In genomic region chr4:138112389-138112788, GRCh38 we compare ENCODE assay signal across 19 cellular contexts.
A peak's percentile ranks its signal among the peaks of the same experiment; 100 is the strongest.
DNase-seq lines count a peak whose midpoint lies in the region; TF ChIP-seq lines count a peak whose summit lies in the region.
"Had no signal": no experiment of that assay in that cellular context is flagged by ENCODE, and none has a peak within 500 bp of the region (broad histone marks: within the 10 kb centered on the region; RNA-seq: fewer than 3 reads in every experiment).

No MANE protein-coding gene starts in this region.

- H3K4me1 Mint-ChIP-seq in Caco-2 (ENCODE audit: low read depth, unreplicated experiment) (peaks cover 17% of the 10 kb centered on the region), H9 (peaks cover 44 to 54% of the 10 kb centered on the region in 2 experiments)
- H3K4me1 Mint-ChIP-seq: CD4-positive, CD25-positive, alpha-beta regulatory T cell had no signal

- no peak overlapping the region for H4K8ac ChIP-seq in H9 (replicated peaks; ENCODE audit: insufficient read length, low read depth, low read length)

- H4K20me1 ChIP-seq in H9 (ENCODE audit: control insufficient read depth, insufficient read depth, insufficient read length): no peaks in the 10 kb centered on the region

- H2BK12ac ChIP-seq in H9 (ENCODE audit: insufficient read length, low read depth, low read length): no peak overlapping the region

- in situ Hi-C loops in GM13976 (cut with MboI; ENCODE audit: low sequenced_read_pairs, unreplicated experiment): no loop called here

- no peak overlapping the region for H2BK15ac ChIP-seq in H9 (ENCODE audit: low read depth, low read length)

- no peaks in the 10 kb centered on the region for H3K79me1 ChIP-seq in H9 (ENCODE audit: insufficient read depth, low read depth, low read length, poor library complexity, severe bottlenecking)

- H3K27me3 ChIP-seq in Caco-2 (replicated peaks; ENCODE audit: control insufficient read depth, insufficient read depth, low read length) (no peaks in the 10 kb centered on the region), H9 (ENCODE audit: insufficient read depth, low read length) (no peaks in the 10 kb centered on the region), SJSA1 (replicated peaks) (no peaks in the 10 kb centered on the region), iPS-18a (ENCODE audit: control insufficient read depth, insufficient read depth, low read length) (no peaks in the 10 kb centered on the region)

- H3K27ac ChIP-seq in H9 (ENCODE audit: insufficient read length, low read depth, low read length): peak overlapping the region; percentile 91
- peak overlapping the region; percentile 100 for H3K27ac ChIP-seq in SJSA1
- no peak overlapping the region for H3K27ac ChIP-seq in iPS-18a (ENCODE audit: low read length)
- H3K27ac ChIP-seq: KMS-11, PC-9 had no signal

- H3K4me3 ChIP-seq in Caco-2 (ENCODE audit: low read depth, low read length) (no peak overlapping the region), SJSA1 (no peak overlapping the region), iPS-18a (ENCODE audit: low read length) (peak overlapping the region; percentile 5)
- H3K4me3 ChIP-seq: PC-9 had no signal

- no peak overlapping the region for H3K18ac ChIP-seq in H9 (ENCODE audit: insufficient read length, low read depth, low read length)

- no peak overlapping the region for H4K91ac ChIP-seq in H9 (ENCODE audit: insufficient read length, low read depth, low read length)

- no TSS peak for BruUV-seq in Caco-2 (replicated peaks; lab: Mats Ljungman, UMichigan)

- no peak overlapping the region for H3K4ac ChIP-seq in H9 (ENCODE audit: low read depth, low read length)

- H3K4me3 Mint-ChIP-seq in Caco-2 (ENCODE audit: unreplicated experiment) (no peak overlapping the region), H9 (no peak overlapping the region)
- H3K4me3 Mint-ChIP-seq: CD4-positive, CD25-positive, alpha-beta regulatory T cell had no signal

- POLR2A ChIA-PET in Caco-2 (lab: Charles Lee): no interaction called here

- H3K4me2 ChIP-seq in H9 (ENCODE audit: insufficient read depth, insufficient read length, low read length): peak overlapping the region; percentile 42
- H3K4me2 ChIP-seq: KMS-11, PC-9 had no signal

- H3K14ac ChIP-seq in H9 (ENCODE audit: insufficient read depth, low read length): no peak overlapping the region

- DNase-seq in Caco-2 (no peak), H9 (no peak), SJSA1 (ENCODE audit: low read depth in 1 of 2, low spot score in 2 of 2) (no peak), cerebellum (ENCODE audit: low spot score) (no peak), MV-4-11 (lab: John Stamatoyannopoulos, UW) (no peak), GM13976 (ENCODE audit: low spot score) (no peak)
- DNase-seq in activated CD4-positive, CD25-positive, alpha-beta regulatory T cell (lab: John Stamatoyannopoulos, UW): no peak
- DNase-seq: ACHN; AML-193; CD4-positive, CD25-positive, alpha-beta regulatory T cell; DMS53; NCI-H1092; NCI-H146; NCI-H2081 treated with DMSO at 0.1 percent for 48 hours; NCI-H345; NCI-H69; PC-9 had no signal

- no peak for TF ChIP-seq CTCF in Caco-2 (IDR thresholded peaks at IDR 0.05; ENCODE audit: insufficient read depth in 1 of 2, low read depth in 1 of 2, low read length in 1 of 2, severe bottlenecking in 1 of 2, unreplicated experiment in 1 of 2)
- no peak for TF ChIP-seq CTCF in H9 (conservative IDR thresholded peaks at IDR 0.05)
- no peak for TF ChIP-seq CTCF in GM13976 (IDR thresholded peaks at IDR 0.05; ENCODE audit: borderline replicate concordance, control extremely low read depth, extremely low read depth, insufficient read depth, missing control alignments)

- no peak overlapping the region for H4K5ac ChIP-seq in H9 (ENCODE audit: insufficient read length, low read depth, low read length)

- H3K23me2 ChIP-seq in H9 (ENCODE audit: insufficient read length, low read depth, low read length, poor library complexity, severe bottlenecking): no peaks in the 10 kb centered on the region

- H2BK5ac ChIP-seq in H9 (ENCODE audit: insufficient read length, low read length): no peak overlapping the region

- peaks cover 19% of the 10 kb centered on the region for H3K4me1 ChIP-seq in Caco-2
- 0 out of 2 replicates have a peak, but pooled peaks cover 2% of the 10 kb centered on the region for H3K4me1 ChIP-seq in H9 (ENCODE audit: insufficient read depth, low read length)
- H3K4me1 ChIP-seq in SJSA1 (replicated peaks): peaks cover 46% of the 10 kb centered on the region
- H3K4me1 ChIP-seq in iPS-18a (ENCODE audit: control insufficient read depth, low read depth, low read length): peaks cover 39% of the 10 kb centered on the region

- no peak overlapping the region for H2BK120ac ChIP-seq in H9 (ENCODE audit: low read depth, low read length, poor library complexity, severe bottlenecking)

- no peak overlapping the region for H3K23ac ChIP-seq in H9 (ENCODE audit: insufficient read length, low read depth, low read length)

- H3K79me2 ChIP-seq in H9 (ENCODE audit: insufficient read depth, low read length): no peaks in the 10 kb centered on the region

- H3K27me3 Mint-ChIP-seq in Caco-2 (ENCODE audit: insufficient read depth, unreplicated experiment) (no peaks in the 10 kb centered on the region), H9 (ENCODE audit: low read depth) (no peaks in the 10 kb centered on the region)

- H2AFZ ChIP-seq in H9 (ENCODE audit: low read length): no peak overlapping the region
- H2AFZ ChIP-seq: PC-9 had no signal

- no peak overlapping the region for H3T11ph ChIP-seq in H9 (ENCODE audit: low read length)

- H3K9ac ChIP-seq in H9 (ENCODE audit: extremely low read depth, insufficient read length, low read length): no peak overlapping the region
- H3K9ac ChIP-seq in iPS-18a (ENCODE audit: low read length): no peak overlapping the region
- H3K9ac ChIP-seq: KMS-11 had no signal

- H3K36me3 Mint-ChIP-seq in Caco-2 (ENCODE audit: insufficient read depth, unreplicated experiment) (no peaks in the 10 kb centered on the region), H9 (ENCODE audit: insufficient read depth in 1 of 3, low read depth in 3 of 3) (peaks cover 11 to 12% (median 12%) of the 10 kb centered on the region in 3 experiments)
- H3K36me3 Mint-ChIP-seq: CD4-positive, CD25-positive, alpha-beta regulatory T cell had no signal

- no peak overlapping the region for H2AK5ac ChIP-seq in H9 (ENCODE audit: insufficient read length, low read length)

- peaks cover 11% of the 10 kb centered on the region for H3K9me3 Mint-ChIP-seq in Caco-2 (ENCODE audit: unreplicated experiment)
- peaks cover 8 to 17% of the 10 kb centered on the region in 2 experiments for H3K9me3 Mint-ChIP-seq in H9

- H3K56ac ChIP-seq in H9 (ENCODE audit: insufficient read length, low read depth, low read length): no peak overlapping the region

- CTCF ChIA-PET in Caco-2 (lab: Charles Lee): no interaction called here

- intact Hi-C loops in Caco-2 (cut with micrococcal nuclease; ENCODE audit: unreplicated experiment): no loop called here

- H3K9me3 ChIP-seq in Caco-2 (0 out of 2 replicates have a peak, but pooled peaks cover 4% of the 10 kb centered on the region), H9 (ENCODE audit: control insufficient read depth, low read depth, low read length) (peaks cover 9% of the 10 kb centered on the region), SJSA1 (replicated peaks) (no peaks in the 10 kb centered on the region), iPS-18a (ENCODE audit: control insufficient read depth, low read depth, low read length) (peaks cover 10% of the 10 kb centered on the region)

- no CpG with 5 or more reads among the region's 2 CpGs for WGBS in H9 (ENCODE audit: extremely low coverage, insufficient read length, low lambda C conversion rate)

- H3K27ac Mint-ChIP-seq in Caco-2 (ENCODE audit: unreplicated experiment) (peak overlapping the region; percentile 32), H9 (peak overlapping the region; percentile 89 to 97 (median 92); a peak in 6 of 7 replicates)
- H3K27ac Mint-ChIP-seq: CD4-positive, CD25-positive, alpha-beta regulatory T cell had no signal

- no peak overlapping the region for H2BK20ac ChIP-seq in H9 (ENCODE audit: low read depth, low read length, poor library complexity, severe bottlenecking)

- H3K36me3 ChIP-seq in Caco-2 (ENCODE audit: control insufficient read depth, insufficient read depth, low read length): no peaks in the 10 kb centered on the region
- no peaks in the 10 kb centered on the region for H3K36me3 ChIP-seq in SJSA1
- H3K36me3 ChIP-seq in iPS-18a (ENCODE audit: control insufficient read depth, low read depth, low read length): no peaks in the 10 kb centered on the region
